Comparison of ENCODE assay signal across 2 cellular contexts in the genomic region with DNA sequence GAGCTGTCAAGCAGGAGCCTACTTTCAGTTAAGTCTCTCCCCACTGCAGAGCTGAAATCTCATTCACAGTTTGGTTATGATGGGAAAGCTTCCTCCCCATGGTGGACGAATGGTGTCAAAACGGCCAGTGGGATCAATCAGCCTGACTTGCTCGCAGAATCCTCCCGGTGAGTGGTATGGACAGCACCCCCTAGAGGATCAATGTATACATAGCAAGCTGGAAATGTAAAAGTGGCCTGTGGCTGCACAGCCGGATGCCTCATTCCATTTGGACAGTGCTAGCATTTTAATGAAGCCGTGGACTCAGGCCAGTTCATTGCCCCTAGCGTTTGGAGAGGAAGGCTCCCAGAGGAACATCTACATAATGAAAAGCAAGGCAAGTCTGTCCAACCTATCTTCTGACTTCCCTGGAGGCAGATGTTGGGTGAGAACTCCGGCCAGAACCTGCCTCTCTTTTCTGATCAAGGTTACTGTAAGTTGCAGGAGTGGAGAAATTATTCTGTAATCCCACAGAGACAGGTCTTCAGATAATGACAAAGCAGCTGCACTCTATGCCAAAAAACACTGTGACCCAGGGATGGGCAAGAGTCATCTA.
A peak's percentile ranks its signal among the peaks of the same experiment; 100 is the strongest.
TF ChIP-seq lines count a peak whose summit lies in the region.

No MANE protein-coding gene starts in this region.

TF ChIP-seq in H1, 55 proteins besides CTCF, POLR2A, EP300 and RAD21:
- TF ChIP-seq ZNF274 (IDR thresholded peaks at IDR 0.05; ENCODE audit: borderline replicate concordance, extremely low read depth, low read length) (no peak), TEAD4 (IDR thresholded peaks at IDR 0.05; ENCODE audit: low read depth, low read length) (peak; percentile 16; the same call in 1 of the 2 replicates)
TF ChIP-seq in H1: peak in this region for 1.

TF ChIP-seq in neural cell, 6 proteins besides CTCF, POLR2A, EP300 and RAD21:
- TF ChIP-seq, protein P1, sequence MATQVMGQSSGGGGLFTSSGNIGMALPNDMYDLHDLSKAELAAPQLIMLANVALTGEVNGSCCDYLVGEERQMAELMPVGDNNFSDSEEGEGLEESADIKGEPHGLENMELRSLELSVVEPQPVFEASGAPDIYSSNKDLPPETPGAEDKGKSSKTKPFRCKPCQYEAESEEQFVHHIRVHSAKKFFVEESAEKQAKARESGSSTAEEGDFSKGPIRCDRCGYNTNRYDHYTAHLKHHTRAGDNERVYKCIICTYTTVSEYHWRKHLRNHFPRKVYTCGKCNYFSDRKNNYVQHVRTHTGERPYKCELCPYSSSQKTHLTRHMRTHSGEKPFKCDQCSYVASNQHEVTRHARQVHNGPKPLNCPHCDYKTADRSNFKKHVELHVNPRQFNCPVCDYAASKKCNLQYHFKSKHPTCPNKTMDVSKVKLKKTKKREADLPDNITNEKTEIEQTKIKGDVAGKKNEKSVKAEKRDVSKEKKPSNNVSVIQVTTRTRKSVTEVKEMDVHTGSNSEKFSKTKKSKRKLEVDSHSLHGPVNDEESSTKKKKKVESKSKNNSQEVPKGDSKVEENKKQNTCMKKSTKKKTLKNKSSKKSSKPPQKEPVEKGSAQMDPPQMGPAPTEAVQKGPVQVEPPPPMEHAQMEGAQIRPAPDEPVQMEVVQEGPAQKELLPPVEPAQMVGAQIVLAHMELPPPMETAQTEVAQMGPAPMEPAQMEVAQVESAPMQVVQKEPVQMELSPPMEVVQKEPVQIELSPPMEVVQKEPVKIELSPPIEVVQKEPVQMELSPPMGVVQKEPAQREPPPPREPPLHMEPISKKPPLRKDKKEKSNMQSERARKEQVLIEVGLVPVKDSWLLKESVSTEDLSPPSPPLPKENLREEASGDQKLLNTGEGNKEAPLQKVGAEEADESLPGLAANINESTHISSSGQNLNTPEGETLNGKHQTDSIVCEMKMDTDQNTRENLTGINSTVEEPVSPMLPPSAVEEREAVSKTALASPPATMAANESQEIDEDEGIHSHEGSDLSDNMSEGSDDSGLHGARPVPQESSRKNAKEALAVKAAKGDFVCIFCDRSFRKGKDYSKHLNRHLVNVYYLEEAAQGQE (IDR thresholded peaks at IDR 0.05; ENCODE audit: borderline replicate concordance) = no peak
- TF ChIP-seq SMC3 (conservative IDR thresholded peaks at IDR 0.05; ENCODE audit: poor library complexity) = peak; percentile 26
